In the genomic region with DNA sequence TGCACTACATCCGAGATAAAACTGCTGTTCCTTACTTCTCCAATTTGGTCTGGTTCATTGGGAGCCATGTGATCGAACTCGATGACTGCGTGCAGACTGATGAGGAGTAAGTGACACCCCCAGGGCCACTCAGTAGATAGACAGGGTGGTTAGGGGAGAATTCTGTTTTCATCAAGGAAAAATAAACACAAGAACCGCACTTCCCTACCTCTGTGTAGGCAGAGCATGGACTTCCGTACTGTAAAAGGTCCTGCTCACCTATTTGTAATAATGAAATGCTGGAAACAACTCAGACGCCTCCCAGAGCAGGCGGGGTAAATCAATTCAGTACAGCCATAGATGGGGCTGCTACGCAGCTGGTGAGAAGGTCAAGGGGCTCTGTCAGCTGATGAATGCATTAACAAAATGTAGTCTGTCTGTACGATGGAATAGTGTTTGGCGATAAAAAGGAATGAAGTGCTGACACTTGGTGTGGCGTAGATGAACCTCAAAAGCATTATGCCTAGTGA, we compare ENCODE assay signal across 25 cellular contexts. TPM values are rescaled to one million over a fixed set of nuclear protein-coding genes. Genes with fewer than 3 reads are reported as not detected.
DNase-seq lines count a peak whose midpoint lies in the region; ATAC-seq and TF ChIP-seq lines count a peak whose summit lies in the region.
"Had no signal": no experiment of that assay in that cellular context is flagged by ENCODE, and none has a peak within 500 bp of the region (broad histone marks: within the 10 kb centered on the region; RNA-seq: fewer than 3 reads in every experiment).

No MANE protein-coding gene starts in this region.

- H4K20me1 ChIP-seq in DND-41 (ENCODE audit: insufficient read depth, low read length) (no peaks in the 10 kb centered on the region), GM23338 (replicated peaks; ENCODE audit: insufficient read depth) (no peaks in the 10 kb centered on the region)

- no peaks in the 10 kb centered on the region for H3K9me3 ChIP-seq in DND-41 (ENCODE audit: insufficient read depth, low read length, severe bottlenecking)
- H3K9me3 ChIP-seq: A549, BE2C, body of pancreas, Caco-2, upper lobe of left lung had no signal

- TF ChIP-seq CTCF in DND-41 (IDR thresholded peaks at IDR 0.05; ENCODE audit: borderline replicate concordance, extremely low read depth, low read length, poor library complexity, severe bottlenecking) = no peak
- no peak for TF ChIP-seq CTCF in nephron (IDR thresholded peaks at IDR 0.05; ENCODE audit: unreplicated experiment in 3 of 3)
- no peak for TF ChIP-seq CTCF in GM23338 (conservative IDR thresholded peaks at IDR 0.05; ENCODE audit: low read depth in 2 of 2)

- H3K36me3 ChIP-seq in DND-41 (ENCODE audit: insufficient read depth, low read length) (peaks cover 71% of the 10 kb centered on the region), GM23338 (ENCODE audit: insufficient read depth) (peaks cover 3% of the 10 kb centered on the region; the same call in 1 of the 2 replicates)

- no peak for DNase-seq in activated CD4-positive, alpha-beta T cell treated with anti-CD3 and anti-CD28 coated beads for 36 hours
- no peak for DNase-seq in activated CD4-positive, alpha-beta T cell treated with anti-CD3 and anti-CD28 coated beads for 4 hours
- DNase-seq in DND-41 (no peak), HuH-7.5 (ENCODE audit: low spot score) (no peak), GM23338 (ENCODE audit: low spot score) (no peak)
- DNase-seq: activated CD4-positive, alpha-beta T cell treated with anti-CD3 and anti-CD28 coated beads, Interleukin-2, amount 50 U/mL, for 1 hour; activated T-cell treated with anti-CD3 and anti-CD28 coated beads, Interleukin-2, amount 50 U/mL, for 1 hour; BE2C; body of pancreas; Caco-2; DMS79 treated with DMSO at 0.1 percent for 48 hours; GM23248; Kasumi-1; NCI-H1048; NCI-H187 treated with DMSO at 0.1 percent for 48 hours; NCI-H2227 treated with DMSO at 0.1 percent for 48 hours; NCI-H748 treated with DMSO at 0.1 percent for 48 hours; retina; stimulated activated CD4-positive, alpha-beta T cell treated with anti-CD3 and anti-CD28 coated beads, Interleukin-2, amount 100 ng/mL, for 48 hours; upper lobe of left lung had no signal

- peak overlapping the region; percentile 22 for H3K9ac ChIP-seq in DND-41 (ENCODE audit: low read depth, low read length)
- H3K9ac ChIP-seq: GM23248 had no signal

- no peaks in the 10 kb centered on the region for H3F3A ChIP-seq in GM23338 (replicated peaks; ENCODE audit: low read depth)

- H3K4me3 Mint-ChIP-seq in activated CD4-positive, alpha-beta T cell treated with anti-CD3 and anti-CD28 coated beads for 36 hours = no peak overlapping the region
- H3K4me3 Mint-ChIP-seq in activated T-helper 17 cell treated with anti-CD3 and anti-CD28 coated beads, Interleukin-2, amount 50 U/mL, for 72 hours = peak overlapping the region; percentile 67
- H3K4me3 Mint-ChIP-seq in nephron (no peak overlapping the region), GM23338 (no peak overlapping the region)

- H3K27ac ChIP-seq in DND-41 (ENCODE audit: low read length) = peak overlapping the region; percentile 63
- no peak overlapping the region for H3K27ac ChIP-seq in GM23338 (ENCODE audit: low read depth)
- H3K27ac ChIP-seq: A549, body of pancreas, GM23248, upper lobe of left lung had no signal

- CTCF ChIA-PET in activated CD4-positive, alpha-beta T cell treated with anti-CD3 and anti-CD28 coated beads for 36 hours (lab: Charles Lee) = interaction anchor here (0.6 to 2.0 kb wide), 9 partner anchors 8 to 650 kb away, joined by 3 to 8 read pairs (median 3); no protein-coding TSS in a partner anchor

- ATAC-seq in activated CD4-positive, alpha-beta T cell treated with anti-CD3 and anti-CD28 coated beads for 36 hours = peak; percentile 48
- peak; percentile 22; the same call in 2 of the 3 replicates for ATAC-seq in DND-41 (ENCODE audit: insufficient read depth, low read depth)
- ATAC-seq in activated T-helper 17 cell treated with anti-CD3 and anti-CD28 coated beads, Interleukin-2, amount 50 U/mL, for 72 hours (replicated peaks) = peak; percentile 80
- no peak for ATAC-seq in GM21786 (IDR thresholded peaks at IDR 0.05; ENCODE audit: unreplicated experiment)
- ATAC-seq in GM23338 = no peak
- ATAC-seq: A549, body of pancreas, SK-N-SH treated with all-trans-retinoic acid at 6 μM for 48 hours had no signal

- no peak overlapping the region for H2AFZ ChIP-seq in DND-41 (ENCODE audit: low read depth, low read length)
- no peak overlapping the region for H2AFZ ChIP-seq in GM23338
- H2AFZ ChIP-seq: GM23248 had no signal

- H3K27me3 Mint-ChIP-seq in activated CD4-positive, alpha-beta T cell treated with anti-CD3 and anti-CD28 coated beads for 36 hours = no peaks in the 10 kb centered on the region
- H3K27me3 Mint-ChIP-seq in activated T-helper 17 cell treated with anti-CD3 and anti-CD28 coated beads, Interleukin-2, amount 50 U/mL, for 72 hours = no peaks in the 10 kb centered on the region
- H3K27me3 Mint-ChIP-seq in nephron (ENCODE audit: low read depth) (peaks cover 3% of the 10 kb centered on the region), GM23338 (ENCODE audit: insufficient read depth, low read depth, poor library complexity) (peaks cover 1% of the 10 kb centered on the region)

- H3K27ac Mint-ChIP-seq in activated CD4-positive, alpha-beta T cell treated with anti-CD3 and anti-CD28 coated beads for 36 hours = peak overlapping the region; percentile 67
- H3K27ac Mint-ChIP-seq in activated T-helper 17 cell treated with anti-CD3 and anti-CD28 coated beads, Interleukin-2, amount 50 U/mL, for 72 hours = peak overlapping the region; percentile 35
- H3K27ac Mint-ChIP-seq in nephron = peak overlapping the region in 2 of 3 experiments; percentile 8 to 33
- no peak overlapping the region for H3K27ac Mint-ChIP-seq in GM23338

- H3K4me1 Mint-ChIP-seq in activated CD4-positive, alpha-beta T cell treated with anti-CD3 and anti-CD28 coated beads for 36 hours = peaks cover 38% of the 10 kb centered on the region
- H3K4me1 Mint-ChIP-seq in activated T-helper 17 cell treated with anti-CD3 and anti-CD28 coated beads, Interleukin-2, amount 50 U/mL, for 72 hours = peaks cover 31% of the 10 kb centered on the region
- H3K4me1 Mint-ChIP-seq in nephron = peaks cover 38% of the 10 kb centered on the region
- peaks cover 6% of the 10 kb centered on the region; the same call in 1 of the 3 replicates for H3K4me1 Mint-ChIP-seq in GM23338

- H3K36me3 Mint-ChIP-seq in activated CD4-positive, alpha-beta T cell treated with anti-CD3 and anti-CD28 coated beads for 36 hours (ENCODE audit: low read depth) = peaks cover 32% of the 10 kb centered on the region
- peaks cover 88% of the 10 kb centered on the region for H3K36me3 Mint-ChIP-seq in activated T-helper 17 cell treated with anti-CD3 and anti-CD28 coated beads, Interleukin-2, amount 50 U/mL, for 72 hours (ENCODE audit: low read depth)
- H3K36me3 Mint-ChIP-seq in nephron (ENCODE audit: low read depth) (peaks cover 33% of the 10 kb centered on the region), GM23338 (ENCODE audit: low read depth) (no peaks in the 10 kb centered on the region; the same call in 2 of the 3 replicates)

- H3K79me2 ChIP-seq in DND-41 (ENCODE audit: insufficient read depth, low read length) = peaks cover 13% of the 10 kb centered on the region
- no peaks in the 10 kb centered on the region for H3K79me2 ChIP-seq in GM23338 (replicated peaks; ENCODE audit: insufficient read depth)

- no peaks in the 10 kb centered on the region for H3K9me3 Mint-ChIP-seq in activated CD4-positive, alpha-beta T cell treated with anti-CD3 and anti-CD28 coated beads for 36 hours (ENCODE audit: low read depth)
- no peaks in the 10 kb centered on the region for H3K9me3 Mint-ChIP-seq in activated T-helper 17 cell treated with anti-CD3 and anti-CD28 coated beads, Interleukin-2, amount 50 U/mL, for 72 hours
- H3K9me3 Mint-ChIP-seq in nephron (no peaks in the 10 kb centered on the region), GM23338 (no peaks in the 10 kb centered on the region)

- no peaks in the 10 kb centered on the region for H3K9me2 ChIP-seq in GM23338 (ENCODE audit: insufficient read depth)

- H3K4me3 ChIP-seq in DND-41 (ENCODE audit: low read depth in 1 of 2, low read length in 2 of 2) (no peak overlapping the region), GM23338 (no peak overlapping the region)
- H3K4me3 ChIP-seq: A549, body of pancreas, GM23248, upper lobe of left lung had no signal

- intact Hi-C loops in activated CD4-positive, alpha-beta T cell treated with anti-CD3 and anti-CD28 coated beads for 36 hours (cut with DNase I, micrococcal nuclease) = no loop called here

- H3K4me1 ChIP-seq in DND-41 (ENCODE audit: insufficient read depth, low read length) = peaks cover 26% of the 10 kb centered on the region
- no peaks in the 10 kb centered on the region for H3K4me1 ChIP-seq in GM23338 (ENCODE audit: insufficient read depth)
- H3K4me1 ChIP-seq: A549 had no signal

- POLR2A ChIA-PET in activated CD4-positive, alpha-beta T cell treated with anti-CD3 and anti-CD28 coated beads for 36 hours (lab: Charles Lee) = no interaction called here

- H3K4me2 ChIP-seq in DND-41 (ENCODE audit: insufficient read depth, low read length) (no peak overlapping the region), GM23338 (no peak overlapping the region)
- H3K4me2 ChIP-seq: A549 had no signal

- H3K27me3 ChIP-seq in DND-41 (ENCODE audit: insufficient read depth, low read length, poor library complexity) = no peaks in the 10 kb centered on the region
- no peaks in the 10 kb centered on the region for H3K27me3 ChIP-seq in GM23338 (ENCODE audit: insufficient read depth)
- H3K27me3 ChIP-seq: BE2C, body of pancreas, upper lobe of left lung had no signal

TF ChIP-seq in GM23338, 12 proteins besides CTCF, POLR2A, EP300 and RAD21 (continues in another document):
- TF ChIP-seq CREB1 (CRISPR knock-in tag; IDR thresholded peaks at IDR 0.05; ENCODE audit: low read depth) (no peak), EZH2phosphoT487 (IDR thresholded peaks at IDR 0.05; ENCODE audit: unreplicated experiment) (no peak)

RNA-seq across cellular contexts. Expression of gene CLEC16A, which starts 28.6 kb away (rescaled TPM):
- total RNA-seq in activated CD4-positive, alpha-beta T cell treated with anti-CD3 and anti-CD28 coated beads for 36 hours = 10 to 100 TPM; 23.5 to 25.4 TPM
- 10 to 100 TPM; 24.3 to 24.8 TPM for total RNA-seq in activated T-helper 17 cell treated with anti-CD3 and anti-CD28 coated beads, Interleukin-2, amount 50 U/mL, for 72 hours
- total RNA-seq in GM23338 (2014; rRNA removed; shearing (Covaris generic)) = 17.3 and 24.1 TPM in 2 replicates
- polyA plus RNA-seq in GM23338 (2016; fragmentation: Nextera tagmentation; extraction: Ambion mirVana) = 8.4 and 9.9 TPM in 2 replicates

RNA-seq across cellular contexts. Expression of gene DEXI, which starts 30.7 kb away (rescaled TPM):
- total RNA-seq in activated CD4-positive, alpha-beta T cell treated with anti-CD3 and anti-CD28 coated beads for 36 hours = 10 to 100 TPM; 33.8 to 34.9 TPM
- total RNA-seq in activated T-helper 17 cell treated with anti-CD3 and anti-CD28 coated beads, Interleukin-2, amount 50 U/mL, for 72 hours = 10 to 100 TPM; 22.6 to 24.6 TPM
- total RNA-seq in GM23338 (2014; rRNA removed; shearing (Covaris generic)) = 56.5 and 58.2 TPM in 2 replicates
- polyA plus RNA-seq in GM23338 (2016; fragmentation: Nextera tagmentation; extraction: Ambion mirVana) = 25.7 and 26.5 TPM in 2 replicates

Comparison
In these comparisons a context has a peak if more than half of its experiments do, and no peak if none do; other contexts are left out.
1. ATAC-seq: peak in activated CD4-positive, alpha-beta T cell treated with anti-CD3 and anti-CD28 coated beads for 36 hours (single experiment), DND-41 (single experiment) and activated T-helper 17 cell treated with anti-CD3 and anti-CD28 coated beads, Interleukin-2, amount 50 U/mL, for 72 hours (single experiment); none in GM21786 (single experiment) and GM23338 (single experiment).